8 cellular contexts compared by ENCODE assay signal in genomic region chr11:69442807-69443137, GRCh38.
DNase-seq lines count a peak whose midpoint lies in the region; ATAC-seq, FAIRE-seq and TF ChIP-seq lines count a peak whose summit lies in the region.

No MANE protein-coding gene starts in this region.

- no peak for ATAC-seq in GM19035 (IDR thresholded peaks at IDR 0.05; ENCODE audit: unreplicated experiment)

- H3K9me3 ChIP-seq in stomach smooth muscle (ENCODE audit: control insufficient read depth in 2 of 2, low read length in 2 of 2) = no peaks in the 10 kb centered on the region

- H3K4me3 ChIP-seq in HFF-Myc (replicated peaks; ENCODE audit: low read depth, low read length) = no peak overlapping the region
- H3K4me3 ChIP-seq in stomach smooth muscle (ENCODE audit: low read length in 2 of 2) = peak overlapping the region in 1 of 2 donors; percentile 71

- peak; percentile 51 for DNase-seq in HFF-Myc (ENCODE audit: extremely low read depth, low read depth)
- peak; percentile 71 for DNase-seq in astrocyte of the hippocampus (ENCODE audit: low read depth, low spot score)
- no peak for DNase-seq in central memory CD4-positive, alpha-beta T cell
- DNase-seq in GF-D8 (lab: John Stamatoyannopoulos, UW) = no peak
- DNase-seq in D721Med (ENCODE audit: insufficient read length, low spot score) = no peak

- no peak overlapping the region for H3K9ac ChIP-seq in stomach smooth muscle (ENCODE audit: low read length in 2 of 2)

- no peaks in the 10 kb centered on the region for H3K36me3 ChIP-seq in stomach smooth muscle (ENCODE audit: control insufficient read depth in 2 of 2, insufficient read depth in 2 of 2, low read length in 2 of 2)

- FAIRE-seq in D721Med (lab: Jason Lieb, UNC) = no peak

- TF ChIP-seq CTCF in HFF-Myc (IDR thresholded peaks at IDR 0.05; ENCODE audit: low read depth, low read length, missing control alignments) (no peak), D721Med (IDR thresholded peaks at IDR 0.05; ENCODE audit: insufficient read depth, missing control alignments) (no peak)

- H3K27ac ChIP-seq in layer of hippocampus (ENCODE audit: low read depth, low read length) (peak overlapping the region; percentile 73), stomach smooth muscle (ENCODE audit: low read length) (peak overlapping the region; percentile 69)

- no peaks in the 10 kb centered on the region for H3K27me3 ChIP-seq in layer of hippocampus (ENCODE audit: control insufficient read depth, insufficient read depth, low read length)
- no peaks in the 10 kb centered on the region for H3K27me3 ChIP-seq in stomach smooth muscle (ENCODE audit: control insufficient read depth in 1 of 2, insufficient read depth in 2 of 2, low read length in 2 of 2)

- peaks cover 22% of the 10 kb centered on the region for H3K4me1 ChIP-seq in stomach smooth muscle (ENCODE audit: control insufficient read depth, insufficient read depth, low read length)

Comparison
In these comparisons a context has a peak if more than half of its experiments do, and no peak if none do; other contexts are left out.
1. DNase-seq: peak in HFF-Myc (single experiment) and astrocyte of the hippocampus (single experiment); none in central memory CD4-positive, alpha-beta T cell (single experiment), GF-D8 (single experiment) and D721Med (single experiment).